ENCODE assay signal across 8 cellular contexts in genomic region chr20:36862857-36863668, GRCh38. TPM values are rescaled to one million over a fixed set of nuclear protein-coding genes. Genes with fewer than 3 reads are reported as not detected.
DNase-seq lines count a peak whose midpoint lies in the region; ATAC-seq and TF ChIP-seq lines count a peak whose summit lies in the region.

No MANE protein-coding gene starts in this region.

- TF ChIP-seq CTCF in BE2C (IDR thresholded peaks at IDR 0.05; ENCODE audit: low read depth, low read length) (no peak), colonic mucosa (IDR thresholded peaks at IDR 0.05) (no peak), neural crest cell (conservative IDR thresholded peaks at IDR 0.05) (no peak)

- ATAC-seq in GM19351 (IDR thresholded peaks at IDR 0.05; ENCODE audit: unreplicated experiment): peak; percentile 52
- ATAC-seq in HG03460 (IDR thresholded peaks at IDR 0.05; ENCODE audit: unreplicated experiment): peak; percentile 39

- DNase-seq in BE2C (no peak), colonic mucosa (no peak), neural crest cell (ENCODE audit: low read depth, low spot score) (peak; percentile 30), HCEC 1CT (no peak), EL (no peak), NCI-H2029 treated with DMSO at 0.1 percent for 48 hours (lab: John Stamatoyannopoulos, UW) (no peak)

- H3K4me3 ChIP-seq in BE2C (ENCODE audit: low read depth, low read length): peak overlapping the region; percentile 90
- H3K4me3 ChIP-seq in colonic mucosa: peak overlapping the region; percentile 35

- no peaks in the 10 kb centered on the region for H3K27me3 ChIP-seq in BE2C
- H3K27me3 ChIP-seq in colonic mucosa: no peaks in the 10 kb centered on the region

- H3K36me3 ChIP-seq in BE2C (peaks cover 8% of the 10 kb centered on the region), colonic mucosa (no peaks in the 10 kb centered on the region)

- no peak overlapping the region for H3K4me3 Mint-ChIP-seq in neural crest cell

- H3K36me3 Mint-ChIP-seq in neural crest cell (ENCODE audit: low read depth): no peaks in the 10 kb centered on the region

- H3K4me1 ChIP-seq in BE2C (no peaks in the 10 kb centered on the region), colonic mucosa (peaks cover 13% of the 10 kb centered on the region)

- H3K27ac ChIP-seq in colonic mucosa: peak overlapping the region; percentile 17

- H3K9ac ChIP-seq in colonic mucosa (ENCODE audit: low read depth in 2 of 2, low read length in 2 of 2): peak overlapping the region in 1 of 2 donors; percentile 88

- H3K9me3 Mint-ChIP-seq in neural crest cell: no peaks in the 10 kb centered on the region

- peaks cover 19% of the 10 kb centered on the region for H3K27me3 Mint-ChIP-seq in neural crest cell (ENCODE audit: low read depth)

- H3K9me3 ChIP-seq in BE2C: no peaks in the 10 kb centered on the region
- H3K9me3 ChIP-seq in colonic mucosa: no peaks in the 10 kb centered on the region

- intact Hi-C loops in colonic mucosa (cut with DNase I): no loop called here

- no peak overlapping the region for H3K27ac Mint-ChIP-seq in neural crest cell (ENCODE audit: unreplicated experiment)

- H3K4me1 Mint-ChIP-seq in neural crest cell: peaks cover 39% of the 10 kb centered on the region

RNA-seq across cellular contexts. Expression of gene TLDC2, which starts 12.9 kb away (rescaled TPM):
- polyA plus RNA-seq in BE2C (2012; ENCODE audit: insufficient read depth, insufficient read length, low read depth): not detected
- total RNA-seq in colonic mucosa (10 to 100 TPM; 18.1 to 29.7 TPM), neural crest cell (not detected in 2 replicates)

Comparison
In these comparisons a context has a peak if more than half of its experiments do, and no peak if none do; other contexts are left out.
1. RNA of gene TLDC2, which starts 12.9 kb away (total RNA-seq): 18.1 to 29.7 TPM in colonic mucosa; not detected in neural crest cell; every median in the first group is over 10 times any median in the second.